8 cellular contexts compared by ENCODE assay signal in the genomic region with DNA sequence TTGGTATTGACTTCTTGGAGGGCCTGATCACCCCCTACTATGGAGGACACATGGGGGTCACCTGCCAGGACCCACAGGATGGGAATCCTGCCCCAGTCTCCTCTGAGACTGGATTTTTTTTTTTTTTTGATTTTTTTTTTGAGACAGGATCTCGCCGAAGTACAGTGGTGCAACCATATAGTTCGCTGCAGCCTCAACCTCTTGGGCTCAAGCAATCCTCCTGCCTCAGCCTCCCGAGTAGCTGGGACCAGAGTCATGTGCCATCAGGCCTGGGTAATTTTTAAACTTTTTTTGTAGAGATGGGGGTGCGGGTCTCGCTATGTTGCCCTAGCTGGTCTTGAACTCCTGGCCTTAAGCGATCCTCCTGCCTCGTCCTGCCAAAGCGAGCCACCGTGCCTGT. TPM values are rescaled to one million over a fixed set of nuclear protein-coding genes. Genes with fewer than 3 reads are reported as not detected.
DNase-seq lines count a peak whose midpoint lies in the region; ATAC-seq and TF ChIP-seq lines count a peak whose summit lies in the region.

No MANE protein-coding gene starts in this region.

- H3K27me3 Mint-ChIP-seq in MCF 10A (ENCODE audit: insufficient read depth, unreplicated experiment) (no peaks in the 10 kb centered on the region), type B pancreatic cell (peaks cover 3% of the 10 kb centered on the region)

- TF ChIP-seq EP300 in esophagus muscularis mucosa (IDR thresholded peaks at IDR 0.05) (no peak), transverse colon (IDR thresholded peaks at IDR 0.05; ENCODE audit: low read depth) (no peak)

- peaks cover 0 to 4% of the 10 kb centered on the region in 2 donors for H3K4me1 ChIP-seq in breast epithelium
- H3K4me1 ChIP-seq in esophagus muscularis mucosa = peaks cover 23 to 50% (median 48%) of the 10 kb centered on the region in 4 donors
- H3K4me1 ChIP-seq in transverse colon = peaks cover 8 to 57% (median 17%) of the 10 kb centered on the region in 4 donors

- no peak overlapping the region for H3K27ac ChIP-seq in breast epithelium
- H3K27ac ChIP-seq in VCaP = peak overlapping the region; percentile 32
- H3K27ac ChIP-seq in esophagus muscularis mucosa (replicated peaks in 1 of 4) = peak overlapping the region in 3 of 4 donors; percentile 35 to 80 (median 54)
- H3K27ac ChIP-seq in transverse colon = peak overlapping the region; percentile 62 to 86 (median 78)

- H3K36me3 Mint-ChIP-seq in MCF 10A (ENCODE audit: insufficient read depth, unreplicated experiment) (no peaks in the 10 kb centered on the region), type B pancreatic cell (no peaks in the 10 kb centered on the region)

- intact Hi-C loops in MCF 10A (cut with micrococcal nuclease) = no loop called here
- intact Hi-C loops in breast epithelium (cut with DNase I; ENCODE audit: low total_unique reads) = no loop called here
- intact Hi-C loops in esophagus muscularis mucosa (cut with DNase I) = no loop called here
- intact Hi-C loops in transverse colon (cut with DNase I; ENCODE audit: low total_unique reads) = no loop called here

- H3K27ac Mint-ChIP-seq in MCF 10A (ENCODE audit: low read depth, unreplicated experiment) (peak overlapping the region; percentile 46), type B pancreatic cell (no peak overlapping the region)

- no peaks in the 10 kb centered on the region for H3K9me3 ChIP-seq in breast epithelium
- H3K9me3 ChIP-seq in esophagus muscularis mucosa = no peaks in the 10 kb centered on the region
- no peaks in the 10 kb centered on the region for H3K9me3 ChIP-seq in transverse colon

- H3K4me3 Mint-ChIP-seq in MCF 10A (ENCODE audit: unreplicated experiment) (no peak overlapping the region), type B pancreatic cell (no peak overlapping the region)

- POLR2A ChIA-PET in MCF 10A (lab: Yijun Ruan, JAX) = interaction anchor here (0.7 to 1.8 kb wide), 9 partner anchors 9 to 190 kb away, joined by 3 to 27 read pairs (median 4); partner anchors contain the start of genes ADGRE5 and DDX39A

- H3K4me1 Mint-ChIP-seq in MCF 10A (ENCODE audit: insufficient read depth, unreplicated experiment) (peaks cover 16% of the 10 kb centered on the region), type B pancreatic cell (ENCODE audit: unreplicated experiment) (peaks cover 37% of the 10 kb centered on the region)

- WGBS in esophagus muscularis mucosa = 92% methylated on average over 10 of the region's 10 CpGs
- 96 to 98% methylated on average over 8 to 10 of the region's 10 CpGs for WGBS in transverse colon (ENCODE audit: low coverage in 1 of 2), 2 donors

- H3K27me3 ChIP-seq in breast epithelium (no peaks in the 10 kb centered on the region), esophagus muscularis mucosa (no peaks in the 10 kb centered on the region), transverse colon (no peaks in the 10 kb centered on the region)

- H3K9me3 Mint-ChIP-seq in MCF 10A (ENCODE audit: unreplicated experiment) (no peaks in the 10 kb centered on the region), type B pancreatic cell (no peaks in the 10 kb centered on the region)

- TF ChIP-seq POLR2A in breast epithelium (IDR thresholded peaks at IDR 0.05) = no peak
- TF ChIP-seq POLR2A in esophagus muscularis mucosa (IDR thresholded peaks at IDR 0.05; ENCODE audit: low read depth) = no peak
- peak; percentile 2 for TF ChIP-seq POLR2A in transverse colon (IDR thresholded peaks at IDR 0.05)

- H3K4me3 ChIP-seq in breast epithelium = no peak overlapping the region
- H3K4me3 ChIP-seq in esophagus muscularis mucosa = no peak overlapping the region
- H3K4me3 ChIP-seq in transverse colon = no peak overlapping the region

- no peak for ATAC-seq in HG03196 (IDR thresholded peaks at IDR 0.05; ENCODE audit: unreplicated experiment)

- H3K36me3 ChIP-seq in breast epithelium (no peaks in the 10 kb centered on the region), esophagus muscularis mucosa (no peaks in the 10 kb centered on the region), transverse colon (no peaks in the 10 kb centered on the region)

- BruUV-seq in MCF 10A (replicated peaks; lab: Mats Ljungman, UMichigan) = no TSS peak

- CTCF ChIA-PET in MCF 10A (lab: Yijun Ruan, JAX) = interaction anchor here (0.6 to 1.7 kb wide), 5 partner anchors 19 to 231 kb away, joined by 3 to 10 read pairs (median 3); partner anchors contain the start of gene ASF1B

- no peak for TF ChIP-seq CTCF in MCF 10A (IDR thresholded peaks at IDR 0.05; ENCODE audit: unreplicated experiment)
- TF ChIP-seq CTCF in breast epithelium (IDR thresholded peaks at IDR 0.05) = no peak
- TF ChIP-seq CTCF in VCaP (conservative IDR thresholded peaks at IDR 0.05) = no peak
- TF ChIP-seq CTCF in esophagus muscularis mucosa (IDR thresholded peaks at IDR 0.05) = no peak
- no peak for TF ChIP-seq CTCF in transverse colon (IDR thresholded peaks at IDR 0.05)
- no peak for TF ChIP-seq CTCF in type B pancreatic cell (conservative IDR thresholded peaks at IDR 0.05)

- DNase-seq in MCF 10A (ENCODE audit: unreplicated experiment) (no peak), breast epithelium (ENCODE audit: low spot score in 2 of 2) (no peak), esophagus muscularis mucosa (ENCODE audit: extremely low spot score) (no peak), transverse colon (no peak), type B pancreatic cell (ENCODE audit: extremely low spot score, unreplicated experiment) (no peak), pons (ENCODE audit: low spot score) (no peak)

- in situ Hi-C loops in transverse colon (cut with MboI; ENCODE audit: low pct_ligation_motif_present in 1 of 4, low pct_unique_long_range_greater_than_20kb in 1 of 4, low sequenced_read_pairs in 3 of 4) = no loop called here

RNA-seq across cellular contexts. Expression of gene ADGRE5, which starts 14.2 kb away (rescaled TPM):
- 44.5 and 47.9 TPM in 2 replicates for total RNA-seq in MCF 10A (2022)
- 10 to 100 TPM; 20.2 to 31.4 (median 23.3) TPM for total RNA-seq in breast epithelium
- total RNA-seq in esophagus muscularis mucosa = 100 to 1,000 TPM in 1 of 4 donors, 10 to 100 TPM in 3; 37.3 to 101 (median 50.4) TPM
- total RNA-seq in transverse colon = 100 to 1,000 TPM in 3 of 4 donors, 10 to 100 TPM in 1; 77.4 to 257 (median 136) TPM
- 4.9 and 14.3 TPM in 2 replicates for total RNA-seq in type B pancreatic cell (ENCODE audit: low replicate concordance)

RNA-seq across cellular contexts. Expression of gene DDX39A, which starts 52.1 kb away (rescaled TPM):
- total RNA-seq in MCF 10A (2022) (62.1 and 65.4 TPM in 2 replicates), breast epithelium (10 to 100 TPM; 65.9 to 79.0 (median 75.5) TPM), esophagus muscularis mucosa (10 to 100 TPM; 39.3 to 56.3 (median 42.1) TPM), transverse colon (100 to 1,000 TPM in 3 of 4 donors, 10 to 100 TPM in 1; 66.4 to 286 (median 163) TPM), type B pancreatic cell (ENCODE audit: low replicate concordance) (71.9 and 84.3 TPM in 2 replicates)

Comparison
In these comparisons a context has a peak if more than half of its experiments do, and no peak if none do; other contexts are left out.
1. H3K27ac ChIP-seq: peak in VCaP (single experiment), esophagus muscularis mucosa (3 of 4) and transverse colon (4 of 4); none in breast epithelium (0 of 2).